ENCODE assay signal across 17 cellular contexts in genomic region chr12:32024884-32025599, GRCh38.
DNase-seq lines count a peak whose midpoint lies in the region; ATAC-seq, FAIRE-seq and TF ChIP-seq lines count a peak whose summit lies in the region.
"Had no signal": no experiment of that assay in that cellular context is flagged by ENCODE, and none has a peak within 500 bp of the region (broad histone marks: within the 10 kb centered on the region; RNA-seq: fewer than 3 reads in every experiment).

No MANE protein-coding gene starts in this region.

- H3K14ac ChIP-seq in H1 (ENCODE audit: insufficient read length): no peak overlapping the region

- CTCF ChIA-PET in activated CD4-positive, alpha-beta T cell treated with anti-CD3 and anti-CD28 coated beads for 36 hours (lab: Charles Lee): no interaction called here
- CTCF ChIA-PET in H1 (lab: Charles Lee; ENCODE audit: partially characterized antibody): interaction anchor here (1.1 kb wide), 1 partner anchor 15 kb away, joined by 3 read pairs; no protein-coding TSS in a partner anchor

- H4K8ac ChIP-seq in H1 (ENCODE audit: extremely low read depth, insufficient read depth, low read length): no peak overlapping the region

- peaks cover 0 to 5% of the 10 kb centered on the region in 2 experiments; a peak in 1 of 4 replicates for H3K9me3 ChIP-seq in H1 (ENCODE audit: insufficient read depth in 2 of 2, low read depth in 1 of 2, low read length in 1 of 2)
- H3K9me3 ChIP-seq: A549, body of pancreas, neutrophil had no signal

- TF ChIP-seq POLR2A in H1 (IDR thresholded peaks at IDR 0.05; ENCODE audit: control extremely low read depth in 1 of 2, low read depth in 2 of 2, low read length in 2 of 2): no peak

- 80% methylated on average over 8 of the region's 8 CpGs; no CpG with 5 or more reads in 1 of the 2 experiments for WGBS in H1 (ENCODE audit: extremely low coverage in 1 of 2, insufficient coverage in 1 of 2, insufficient read length in 1 of 2, insufficient replicate concordance in 2 of 2, low coverage in 1 of 2, low lambda C conversion rate in 2 of 2, missing lambda C conversion rate in 1 of 2), 2 experiments

- peak overlapping the region; percentile 83; the same call in 1 of the 2 replicates for H2BK12ac ChIP-seq in H1 (ENCODE audit: low read depth, low read length)

- H3K18ac ChIP-seq in H1 (ENCODE audit: extremely low read depth, low read length): peak overlapping the region; percentile 12; the same call in 1 of the 2 replicates

- no peak for ATAC-seq in activated CD4-positive, alpha-beta T cell treated with anti-CD3 and anti-CD28 coated beads for 36 hours
- ATAC-seq: A549, body of pancreas had no signal

- no peaks in the 10 kb centered on the region for H3K79me2 ChIP-seq in H1 (ENCODE audit: control insufficient read depth in 1 of 2, insufficient read depth in 2 of 2, low read length in 2 of 2)

- TF ChIP-seq CTCF in H1 (IDR thresholded peaks at IDR 0.05; ENCODE audit: control extremely low read depth in 1 of 3, insufficient read depth in 1 of 3, low read depth in 1 of 3, low read length in 3 of 3): no peak
- TF ChIP-seq CTCF in progenitor cell of endocrine pancreas (IDR thresholded peaks at IDR 0.05; ENCODE audit: unreplicated experiment): no peak

- H3K9me3 Mint-ChIP-seq in activated CD4-positive, alpha-beta T cell treated with anti-CD3 and anti-CD28 coated beads for 36 hours (ENCODE audit: low read depth): peaks cover 2% of the 10 kb centered on the region
- peaks cover 4% of the 10 kb centered on the region for H3K9me3 Mint-ChIP-seq in progenitor cell of endocrine pancreas (ENCODE audit: low read depth)

- peaks cover 8% of the 10 kb centered on the region for H3K36me3 Mint-ChIP-seq in activated CD4-positive, alpha-beta T cell treated with anti-CD3 and anti-CD28 coated beads for 36 hours (ENCODE audit: low read depth)
- H3K36me3 Mint-ChIP-seq in progenitor cell of endocrine pancreas (ENCODE audit: insufficient read depth): no peaks in the 10 kb centered on the region

- H4K20me1 ChIP-seq in H1 (replicated peaks in 1 of 2; ENCODE audit: control insufficient read depth in 1 of 2, insufficient read depth in 2 of 2, low read length in 2 of 2): no peaks in the 10 kb centered on the region

- no peak overlapping the region for H2BK15ac ChIP-seq in H1 (ENCODE audit: low read length)

- intact Hi-C loops in activated CD4-positive, alpha-beta T cell treated with anti-CD3 and anti-CD28 coated beads for 36 hours (cut with DNase I, micrococcal nuclease): loop anchor here (5.0 kb wide), 2 partner anchors 38 to 63 kb away; no protein-coding TSS in a partner anchor

- H2BK20ac ChIP-seq in H1 (ENCODE audit: low read length): peak overlapping the region; percentile 91

- no peak overlapping the region for H2AK5ac ChIP-seq in H1 (ENCODE audit: low read depth, low read length)

- H3K4ac ChIP-seq in H1 (replicated peaks; ENCODE audit: insufficient read length, low read depth, low read length): no peak overlapping the region

- TF ChIP-seq RAD21 in H1 (IDR thresholded peaks at IDR 0.05 in 1 of 2, conservative IDR thresholded peaks at IDR 0.05 in 1 of 2; ENCODE audit: low read depth in 2 of 2, low read length in 2 of 2): no peak

- no peaks in the 10 kb centered on the region for H3K27me3 Mint-ChIP-seq in activated CD4-positive, alpha-beta T cell treated with anti-CD3 and anti-CD28 coated beads for 36 hours
- no peaks in the 10 kb centered on the region for H3K27me3 Mint-ChIP-seq in progenitor cell of endocrine pancreas
- H3K27me3 Mint-ChIP-seq: CD8-positive, alpha-beta memory T cell had no signal

- H3K23ac ChIP-seq in H1 (ENCODE audit: insufficient read length): no peak overlapping the region

- H3K4me3 ChIP-seq in H1 (ENCODE audit: extremely low read depth in 1 of 4, insufficient read depth in 2 of 4, low read depth in 3 of 4, low read length in 4 of 4): no peak overlapping the region
- H3K4me3 ChIP-seq: A549, body of pancreas, dorsolateral prefrontal cortex had no signal

- no peaks in the 10 kb centered on the region for H3K79me1 ChIP-seq in H1 (ENCODE audit: low read depth, low read length)

- no peak overlapping the region for H3K27ac ChIP-seq in H1 (ENCODE audit: low read depth, low read length)
- H3K27ac ChIP-seq: A549, body of pancreas, dorsolateral prefrontal cortex, neutrophil had no signal

- peak overlapping the region; percentile 2 for H4K91ac ChIP-seq in H1 (replicated peaks; ENCODE audit: insufficient read length, low read length)

- DNase-seq in activated CD4-positive, alpha-beta T cell treated with anti-CD3 and anti-CD28 coated beads for 36 hours: no peak
- no peak for DNase-seq in activated CD4-positive, alpha-beta T cell treated with anti-CD3 and anti-CD28 coated beads, Interleukin-2, amount 50 U/mL, for 48 hours
- peak; percentile 41 for DNase-seq in NCI-H187 treated with DMSO at 0.1 percent for 48 hours (lab: John Stamatoyannopoulos, UW)
- DNase-seq in H1 (ENCODE audit: low read depth in 1 of 2, low spot score in 2 of 2): no peak
- DNase-seq in progenitor cell of endocrine pancreas (ENCODE audit: low spot score, unreplicated experiment): no peak
- DNase-seq in NCI-H446 treated with DMSO at 0.1 percent for 48 hours (lab: John Stamatoyannopoulos, UW): no peak
- DNase-seq in EL: no peak
- no peak for DNase-seq in NCI-H524 (lab: John Stamatoyannopoulos, UW)
- DNase-seq: body of pancreas, dorsolateral prefrontal cortex, GF-D8, KG1, NCI-H1694 treated with DMSO at 0.1 percent for 48 hours, NCI-H82 had no signal

- H3K36me3 ChIP-seq in H1 (ENCODE audit: control insufficient read depth in 2 of 4, insufficient read depth in 4 of 4, low read length in 3 of 4): no peaks in the 10 kb centered on the region
- H3K36me3 ChIP-seq: neutrophil had no signal

- TF ChIP-seq EP300 in H1 (IDR thresholded peaks at IDR 0.05; ENCODE audit: borderline replicate concordance in 1 of 2, low read depth in 2 of 2, low read length in 2 of 2): no peak

- peak overlapping the region; percentile 84 for H2BK120ac ChIP-seq in H1 (replicated peaks; ENCODE audit: low read depth, low read length)

- H3K4me1 Mint-ChIP-seq in activated CD4-positive, alpha-beta T cell treated with anti-CD3 and anti-CD28 coated beads for 36 hours: peaks cover 34% of the 10 kb centered on the region
- peaks cover 4% of the 10 kb centered on the region for H3K4me1 Mint-ChIP-seq in progenitor cell of endocrine pancreas (ENCODE audit: low read depth)

- POLR2A ChIA-PET in activated CD4-positive, alpha-beta T cell treated with anti-CD3 and anti-CD28 coated beads for 36 hours (lab: Charles Lee): no interaction called here
- POLR2A ChIA-PET in H1 (lab: Charles Lee; ENCODE audit: partially characterized antibody): interaction anchor here (0.7 to 1.6 kb wide), 5 partner anchors 11 to 307 kb away, joined by 3 to 4 read pairs (median 3); no protein-coding TSS in a partner anchor

- H2BK5ac ChIP-seq in H1 (ENCODE audit: low read depth, low read length): peak overlapping the region; percentile 0; the same call in 1 of the 2 replicates

- no peaks in the 10 kb centered on the region; the same call in 1 of the 2 replicates for H3K23me2 ChIP-seq in H1 (ENCODE audit: low read depth, low read length)

- peak; percentile 76 for FAIRE-seq in H1 (lab: Jason Lieb, UNC)
- FAIRE-seq: A549 had no signal

- H4K5ac ChIP-seq in H1 (ENCODE audit: insufficient read length, low read depth, low read length): no peak overlapping the region

- no peak overlapping the region for H3K4me2 ChIP-seq in H1 (ENCODE audit: insufficient read depth in 1 of 2, low read depth in 2 of 2, low read length in 2 of 2)
- H3K4me2 ChIP-seq: A549 had no signal

- H2AFZ ChIP-seq in H1 (ENCODE audit: low read length): no peak overlapping the region

- H3K4me3 Mint-ChIP-seq in activated CD4-positive, alpha-beta T cell treated with anti-CD3 and anti-CD28 coated beads for 36 hours: no peak overlapping the region
- H3K4me3 Mint-ChIP-seq in progenitor cell of endocrine pancreas (ENCODE audit: low read depth): no peak overlapping the region

- H3K9ac ChIP-seq in H1 (replicated peaks in 1 of 4; ENCODE audit: extremely low read depth in 1 of 4, low read depth in 3 of 4, low read length in 3 of 4): no peak overlapping the region

- no peaks in the 10 kb centered on the region for H3K27me3 ChIP-seq in H1 (replicated peaks in 1 of 4; ENCODE audit: control insufficient read depth in 3 of 4, extremely low read depth in 1 of 4, insufficient read depth in 3 of 4, low read length in 3 of 4)
- H3K27me3 ChIP-seq: body of pancreas, dorsolateral prefrontal cortex, neutrophil had no signal

- no peak overlapping the region for H3K56ac ChIP-seq in H1 (replicated peaks; ENCODE audit: insufficient read length, low read depth, low read length)

- peak overlapping the region; percentile 78 for H3K27ac Mint-ChIP-seq in activated CD4-positive, alpha-beta T cell treated with anti-CD3 and anti-CD28 coated beads for 36 hours
- peak overlapping the region; percentile 63 for H3K27ac Mint-ChIP-seq in progenitor cell of endocrine pancreas

- peaks cover 0 to 22% (median 6%) of the 10 kb centered on the region in 4 experiments; a peak in 3 of 7 replicates for H3K4me1 ChIP-seq in H1 (replicated peaks in 1 of 4; ENCODE audit: control insufficient read depth in 3 of 4, insufficient read depth in 4 of 4, low read length in 3 of 4)
- H3K4me1 ChIP-seq: A549, body of pancreas had no signal

TF ChIP-seq in H1, 55 proteins besides CTCF, POLR2A, EP300 and RAD21:
- TF ChIP-seq KDM5A (IDR thresholded peaks at IDR 0.05; ENCODE audit: low read length) (no peak), MAFK (IDR thresholded peaks at IDR 0.05; ENCODE audit: low read depth, low read length) (no peak)
TF ChIP-seq in H1: peak in this region for 0.
